ENCODE assay signal across 14 cellular contexts in genomic region chr12:46560078-46560477, GRCh38.
DNase-seq lines count a peak whose midpoint lies in the region; ATAC-seq and TF ChIP-seq lines count a peak whose summit lies in the region.
"Had no signal": no experiment of that assay in that cellular context is flagged by ENCODE, and none has a peak within 500 bp of the region (broad histone marks: within the 10 kb centered on the region; RNA-seq: fewer than 3 reads in every experiment).

No MANE protein-coding gene starts in this region.

- TF ChIP-seq CTCF in ascending aorta (IDR thresholded peaks at IDR 0.05) (no peak), mesothelial cell of epicardium (IDR thresholded peaks at IDR 0.05; ENCODE audit: unreplicated experiment) (no peak), natural killer cell (IDR thresholded peaks at IDR 0.05) (no peak)

- H3K4me1 ChIP-seq in ascending aorta (peaks cover 0 to 24% of the 10 kb centered on the region in 2 donors), thymus (ENCODE audit: control insufficient read depth, insufficient read depth, low read length) (no peaks in the 10 kb centered on the region)

- intact Hi-C loops in ascending aorta (cut with DNase I) (no loop called here), natural killer cell (cut with micrococcal nuclease) (loop anchor here (5.0 kb wide), 1 partner anchor 88 kb away; no protein-coding TSS in a partner anchor)

- H3K4me3 Mint-ChIP-seq in mesothelial cell of epicardium (no peak overlapping the region), natural killer cell (no peak overlapping the region), T-helper 17 cell (no peak overlapping the region)
- H3K4me3 Mint-ChIP-seq in stimulated activated memory B cell treated with anti-CD40 and anti-IgM and Interleukin-4, amounts not matched to agents 10 μg/mL and 1 μg/mL and 100 μg/mL, for 72 hours, result no peak overlapping the region

- H3K27ac Mint-ChIP-seq in mesothelial cell of epicardium, result peak overlapping the region; percentile 62
- no peak overlapping the region for H3K27ac Mint-ChIP-seq in natural killer cell
- no peak overlapping the region for H3K27ac Mint-ChIP-seq in stimulated activated memory B cell treated with anti-CD40 and anti-IgM and Interleukin-4, amounts not matched to agents 10 μg/mL and 1 μg/mL and 100 μg/mL, for 72 hours
- no peak overlapping the region for H3K27ac Mint-ChIP-seq in T-helper 17 cell
- H3K27ac Mint-ChIP-seq: activated T-helper 2 cell treated with anti-CD3 and anti-CD28 coated beads, Interferon-gamma antibody, Interleukin-2, Interleukin-4, amounts not matched to agents 10 μg/mL and 5 μg/mL and 100 μg/mL, durations not matched to agents 14 hours and 24 hours and 36 hours had no signal

- no peaks in the 10 kb centered on the region for H3K36me3 ChIP-seq in ascending aorta
- H3K36me3 ChIP-seq in thymus (ENCODE audit: control insufficient read depth, insufficient read depth), result no peaks in the 10 kb centered on the region
- H3K36me3 ChIP-seq: WERI-Rb-1 had no signal

- H3K9me3 Mint-ChIP-seq in mesothelial cell of epicardium (peaks cover 15% of the 10 kb centered on the region), natural killer cell (peaks cover 2 to 4% of the 10 kb centered on the region in 2 donors)
- peaks cover 7% of the 10 kb centered on the region for H3K9me3 Mint-ChIP-seq in stimulated activated memory B cell treated with anti-CD40 and anti-IgM and Interleukin-4, amounts not matched to agents 10 μg/mL and 1 μg/mL and 100 μg/mL, for 72 hours

- H3K9me3 ChIP-seq in ascending aorta (peaks cover 0 to 7% of the 10 kb centered on the region in 2 donors), thymus (ENCODE audit: control insufficient read depth) (no peaks in the 10 kb centered on the region), T-helper 17 cell (ENCODE audit: control insufficient read depth, low read length, poor library complexity, severe bottlenecking) (no peaks in the 10 kb centered on the region)

- no peaks in the 10 kb centered on the region for H3K27me3 ChIP-seq in ascending aorta
- H3K27me3 ChIP-seq in thymus (ENCODE audit: control insufficient read depth, insufficient read depth), result no peaks in the 10 kb centered on the region

- peak overlapping the region; percentile 17 to 63 for H3K27ac ChIP-seq in ascending aorta
- H3K27ac ChIP-seq in thymus (ENCODE audit: low read depth), result peak overlapping the region; percentile 61
- H3K27ac ChIP-seq: WERI-Rb-1 had no signal

- H3K4me1 Mint-ChIP-seq in mesothelial cell of epicardium (peaks cover 33% of the 10 kb centered on the region), natural killer cell (peaks cover 11 to 22% of the 10 kb centered on the region in 2 donors), T-helper 17 cell (no peaks in the 10 kb centered on the region)
- no peaks in the 10 kb centered on the region for H3K4me1 Mint-ChIP-seq in stimulated activated memory B cell treated with anti-CD40 and anti-IgM and Interleukin-4, amounts not matched to agents 10 μg/mL and 1 μg/mL and 100 μg/mL, for 72 hours

- WGBS in thymus, result 94% methylated on average over 2 of the region's 2 CpGs

- H3K4me3 ChIP-seq in ascending aorta, result no peak overlapping the region
- no peak overlapping the region for H3K4me3 ChIP-seq in thymus (ENCODE audit: low read length)

- DNase-seq in NCI-H1092 treated with DMSO at 0.1 percent for 48 hours (lab: John Stamatoyannopoulos, UW) (peak; percentile 30), ascending aorta (ENCODE audit: low spot score in 2 of 2) (no peak), mesothelial cell of epicardium (ENCODE audit: low spot score in 2 of 2, unreplicated experiment in 2 of 2) (no peak), natural killer cell (no peak), T-helper 17 cell (no peak)
- DNase-seq: C1 segment of cervical spinal cord, DMS79 treated with DMSO at 0.1 percent for 48 hours, Kasumi-1, NCI-H1436, OCI-M1, WERI-Rb-1 had no signal

- no peak for ATAC-seq in natural killer cell
- ATAC-seq in stimulated activated memory B cell treated with anti-CD40 and anti-IgM and Interleukin-4, amounts not matched to agents 10 μg/mL and 1 μg/mL and 100 μg/mL, for 72 hours, result no peak
- ATAC-seq in T-helper 17 cell, result no peak

- H3K36me3 Mint-ChIP-seq in mesothelial cell of epicardium (peaks cover 6% of the 10 kb centered on the region), natural killer cell (peaks cover 5% of the 10 kb centered on the region), T-helper 17 cell (ENCODE audit: low read depth) (peaks cover under 1% of the 10 kb centered on the region)
- peaks cover 12% of the 10 kb centered on the region for H3K36me3 Mint-ChIP-seq in stimulated activated memory B cell treated with anti-CD40 and anti-IgM and Interleukin-4, amounts not matched to agents 10 μg/mL and 1 μg/mL and 100 μg/mL, for 72 hours

- H3K27me3 Mint-ChIP-seq in mesothelial cell of epicardium (ENCODE audit: low read depth) (no peaks in the 10 kb centered on the region), natural killer cell (ENCODE audit: low read depth in 2 of 2) (no peaks in the 10 kb centered on the region), T-helper 17 cell (peaks cover 5% of the 10 kb centered on the region)
- H3K27me3 Mint-ChIP-seq in stimulated activated memory B cell treated with anti-CD40 and anti-IgM and Interleukin-4, amounts not matched to agents 10 μg/mL and 1 μg/mL and 100 μg/mL, for 72 hours, result no peaks in the 10 kb centered on the region
